ENCODE assay signal across 7 cellular contexts in the genomic region with DNA sequence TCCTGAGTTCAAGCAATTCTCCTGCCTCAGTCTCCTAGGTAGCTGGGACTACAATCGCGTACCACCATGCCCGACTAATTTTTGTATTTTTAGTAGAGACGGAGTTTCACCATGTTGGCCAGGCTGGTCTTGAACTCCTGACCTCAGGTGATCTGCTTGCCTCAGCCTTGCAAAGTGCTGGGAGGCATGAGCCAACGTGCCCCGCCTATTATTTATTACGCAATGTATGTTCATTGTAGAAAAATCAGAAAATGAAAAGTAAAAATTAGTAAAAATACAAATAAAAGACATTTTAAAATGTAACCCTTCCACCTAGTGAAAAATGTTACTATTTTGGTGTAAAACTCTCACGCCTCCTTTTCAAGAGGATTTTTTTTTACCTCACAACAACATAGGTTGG.
"Had no signal": no experiment of that assay in that cellular context is flagged by ENCODE, and none has a peak within 500 bp of the region (broad histone marks: within the 10 kb centered on the region; RNA-seq: fewer than 3 reads in every experiment).

No MANE protein-coding gene starts in this region.

- DNase-seq: GDM1, GF-D8 had no signal

- FAIRE-seq: G401.6, GM12878, GM12891, GM12892, GM18507 had no signal

- ATAC-seq: GM12878 had no signal

- H3K4me3 ChIP-seq: GM12878 had no signal
